ENCODE assay signal across 17 cellular contexts in the genomic region with DNA sequence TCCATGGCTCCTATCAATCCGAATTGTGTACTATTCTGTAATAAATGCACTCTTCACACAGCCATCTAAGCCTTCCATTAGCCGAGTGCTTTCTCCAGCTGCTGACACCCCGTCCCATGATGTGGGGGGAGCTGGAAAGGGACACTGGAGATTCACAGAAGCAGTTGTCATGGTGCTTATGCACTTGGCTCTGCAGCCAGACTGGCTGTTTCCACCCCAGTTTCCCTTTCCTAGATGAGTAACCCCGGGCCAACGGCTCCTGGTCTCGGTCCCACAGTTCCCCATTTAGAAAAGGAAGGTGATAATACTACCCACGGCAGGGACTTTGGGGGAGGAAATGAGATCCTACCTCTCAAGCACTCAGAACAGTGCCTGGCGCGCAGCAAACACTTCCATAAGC.
DNase-seq lines count a peak whose midpoint lies in the region; ATAC-seq and TF ChIP-seq lines count a peak whose summit lies in the region.
"Had no signal": no experiment of that assay in that cellular context is flagged by ENCODE, and none has a peak within 500 bp of the region (broad histone marks: within the 10 kb centered on the region; RNA-seq: fewer than 3 reads in every experiment).

No MANE protein-coding gene starts in this region.

- H2AFZ ChIP-seq in mesenchymal stem cell (ENCODE audit: low read depth, low read length) = no peak overlapping the region

- TF ChIP-seq POLR2A in testis (IDR thresholded peaks at IDR 0.05) = no peak

- H3K18ac ChIP-seq in mesenchymal stem cell (ENCODE audit: low read depth in 1 of 2, low read length in 2 of 2) = no peak overlapping the region

- H2AK5ac ChIP-seq in mesenchymal stem cell (ENCODE audit: low read length, severe bottlenecking) = peak overlapping the region; percentile 50

- H3K27ac ChIP-seq in left ventricle myocardium inferior (replicated peaks) (peak overlapping the region; percentile 66), right cardiac atrium (ENCODE audit: low read length) (no peak overlapping the region), mesenchymal stem cell (ENCODE audit: low read length, poor library complexity, severe bottlenecking) (no peak overlapping the region), testis (no peak overlapping the region)
- H3K27ac ChIP-seq: HL-60, SJCRH30 had no signal

- H4K8ac ChIP-seq in mesenchymal stem cell (ENCODE audit: low read length) = no peak overlapping the region

- no peak overlapping the region for H3K4me3 ChIP-seq in left ventricle myocardium inferior
- H3K4me3 ChIP-seq in right cardiac atrium (ENCODE audit: low read length) = no peak overlapping the region
- H3K4me3 ChIP-seq in mesenchymal stem cell (ENCODE audit: insufficient read depth in 1 of 2, low read depth in 1 of 2, low read length in 2 of 2) = no peak overlapping the region
- H3K4me3 ChIP-seq in testis = no peak overlapping the region
- H3K4me3 ChIP-seq: SJCRH30 had no signal

- no peak overlapping the region for H2BK120ac ChIP-seq in mesenchymal stem cell (ENCODE audit: low read depth, low read length)

- no peaks in the 10 kb centered on the region for H3K27me3 ChIP-seq in left ventricle myocardium inferior (ENCODE audit: low read depth)
- no peaks in the 10 kb centered on the region for H3K27me3 ChIP-seq in right cardiac atrium (ENCODE audit: control insufficient read depth, insufficient read depth)
- no peaks in the 10 kb centered on the region for H3K27me3 ChIP-seq in mesenchymal stem cell (ENCODE audit: control insufficient read depth in 1 of 2, insufficient read depth in 1 of 2, low read length in 2 of 2)
- H3K27me3 ChIP-seq in testis = no peaks in the 10 kb centered on the region
- H3K27me3 ChIP-seq: SJCRH30 had no signal

- DNase-seq in left ventricle myocardium inferior (no peak), right cardiac atrium (no peak), NOMO-1 treated with DMSO at 0.1 percent for 48 hours (lab: John Stamatoyannopoulos, UW; ENCODE audit: unreplicated experiment) (peak; percentile 6), mesenchymal stem cell (no peak), testis (peak; percentile 19), A172 (ENCODE audit: low spot score) (no peak), UCSD-AML1 (lab: John Stamatoyannopoulos, UW; ENCODE audit: unreplicated experiment) (no peak), DMS53 (lab: John Stamatoyannopoulos, UW) (no peak)
- DNase-seq: CD8-positive, alpha-beta memory T cell; H9; IMR-90; NCI-H1105; NCI-H1694; NCI-H748 treated with DMSO at 0.1 percent for 48 hours; SJCRH30 had no signal

- no peak overlapping the region for H3K4ac ChIP-seq in mesenchymal stem cell (ENCODE audit: low read depth in 1 of 2, low read length in 2 of 2)

- 50% methylated on average over 9 of the region's 9 CpGs for WGBS in right cardiac atrium
- WGBS in mesenchymal stem cell = 85% methylated on average over 6 of the region's 9 CpGs
- 63 to 69% methylated on average over 9 of the region's 9 CpGs for WGBS in testis, 2 donors

- H3K9me3 ChIP-seq in left ventricle myocardium inferior (replicated peaks) (no peaks in the 10 kb centered on the region), right cardiac atrium (ENCODE audit: control insufficient read depth, low read length) (no peaks in the 10 kb centered on the region), mesenchymal stem cell (ENCODE audit: control insufficient read depth, low read length) (no peaks in the 10 kb centered on the region), testis (no peaks in the 10 kb centered on the region)
- H3K9me3 ChIP-seq: SJCRH30 had no signal

- H2BK15ac ChIP-seq in mesenchymal stem cell (ENCODE audit: low read depth, poor library complexity, severe bottlenecking) = no peak overlapping the region

- H3K9ac ChIP-seq in mesenchymal stem cell (ENCODE audit: low read length) = no peak overlapping the region

- no peak for ATAC-seq in right cardiac atrium
- ATAC-seq: Panc1 had no signal

- TF ChIP-seq CTCF in left ventricle myocardium inferior (IDR thresholded peaks at IDR 0.05; ENCODE audit: borderline replicate concordance) (no peak), testis (IDR thresholded peaks at IDR 0.05) (no peak)

- H2BK12ac ChIP-seq in mesenchymal stem cell (ENCODE audit: low read length in 2 of 2) = no peak overlapping the region

- H3K14ac ChIP-seq in mesenchymal stem cell (ENCODE audit: low read length in 2 of 2) = no peak overlapping the region

- H4K91ac ChIP-seq in mesenchymal stem cell (ENCODE audit: low read length) = no peak overlapping the region

- H3K23ac ChIP-seq in mesenchymal stem cell (ENCODE audit: low read length in 2 of 2) = no peak overlapping the region

- H3K4me1 ChIP-seq in left ventricle myocardium inferior (peaks cover 41% of the 10 kb centered on the region), right cardiac atrium (ENCODE audit: control insufficient read depth, insufficient read depth, low read length) (no peaks in the 10 kb centered on the region), mesenchymal stem cell (ENCODE audit: control insufficient read depth, insufficient read depth, low read depth, low read length) (peaks cover 26% of the 10 kb centered on the region), testis (peaks cover 6% of the 10 kb centered on the region)
- H3K4me1 ChIP-seq: SJCRH30 had no signal

- no peak overlapping the region for H2BK5ac ChIP-seq in mesenchymal stem cell (ENCODE audit: low read depth, low read length, poor library complexity, severe bottlenecking)

- peaks cover 7% of the 10 kb centered on the region for H3K36me3 ChIP-seq in left ventricle myocardium inferior
- peaks cover 4 to 12% of the 10 kb centered on the region in 2 experiments for H3K36me3 ChIP-seq in mesenchymal stem cell (ENCODE audit: control insufficient read depth in 1 of 2, insufficient read depth in 2 of 2, low read depth in 1 of 2, low read length in 2 of 2)
- H3K36me3 ChIP-seq in testis (ENCODE audit: low read depth, missing control alignments) = no peaks in the 10 kb centered on the region
- H3K36me3 ChIP-seq: SJCRH30 had no signal

- no peak overlapping the region for H3K4me2 ChIP-seq in mesenchymal stem cell (ENCODE audit: low read length, poor library complexity, severe bottlenecking)

- H3K79me1 ChIP-seq in mesenchymal stem cell (replicated peaks; ENCODE audit: low read length, poor library complexity, severe bottlenecking) = no peaks in the 10 kb centered on the region

- intact Hi-C loops in left ventricle myocardium inferior (cut with micrococcal nuclease) = loop anchor here (5.0 to 10.0 kb wide), 2 partner anchors 272 to 809 kb away; no protein-coding TSS in a partner anchor
- intact Hi-C loops in right cardiac atrium (cut with DNase I) = loop anchor here in 3 of 4 donors (5.0 to 10.0 kb wide), 5 partner anchors 214 to 812 kb away; no protein-coding TSS in a partner anchor
- intact Hi-C loops in testis (cut with DNase I; ENCODE audit: low total_unique reads) = no loop called here

Comparison
In these comparisons a context has a peak if more than half of its experiments do, and no peak if none do; other contexts are left out.
1. DNase-seq: peak in NOMO-1 treated with DMSO at 0.1 percent for 48 hours (single experiment) and testis (single experiment); none in left ventricle myocardium inferior (single experiment), right cardiac atrium (0 of 3), mesenchymal stem cell (single experiment), A172 (single experiment), UCSD-AML1 (single experiment) and DMS53 (single experiment).